Comparison of ENCODE assay signal across 8 cellular contexts in genomic region chr6:56359201-56359899, GRCh38.
A peak's percentile ranks its signal among the peaks of the same experiment; 100 is the strongest.
DNase-seq lines count a peak whose midpoint lies in the region; ATAC-seq and TF ChIP-seq lines count a peak whose summit lies in the region.

No MANE protein-coding gene starts in this region.

- TF ChIP-seq POLR2A in right lobe of liver (IDR thresholded peaks at IDR 0.05), result no peak

- POLR2A ChIA-PET in BJ (lab: Charles Lee), result no interaction called here

- no peak overlapping the region for H3K4me3 ChIP-seq in BJ (ENCODE audit: low read depth, low read length)
- H3K4me3 ChIP-seq in colonic mucosa, result no peak overlapping the region
- no peak overlapping the region for H3K4me3 ChIP-seq in right lobe of liver

- H3K4me1 ChIP-seq in colonic mucosa (no peaks in the 10 kb centered on the region), right lobe of liver (no peaks in the 10 kb centered on the region)

- WGBS in right lobe of liver (ENCODE audit: insufficient coverage, low coverage, low lambda C conversion rate, missing lambda C conversion rate), result 31% methylated on average over 9 of the region's 9 CpGs

- H3K36me3 ChIP-seq in BJ (ENCODE audit: control insufficient read depth, insufficient read depth, low read length) (no peaks in the 10 kb centered on the region), colonic mucosa (no peaks in the 10 kb centered on the region), right lobe of liver (no peaks in the 10 kb centered on the region)

- H3K9ac ChIP-seq in colonic mucosa (ENCODE audit: low read depth in 2 of 2, low read length in 2 of 2), result no peak overlapping the region

- no peaks in the 10 kb centered on the region for H3K9me3 ChIP-seq in colonic mucosa
- no peaks in the 10 kb centered on the region for H3K9me3 ChIP-seq in right lobe of liver

- CTCF ChIA-PET in BJ (lab: Yijun Ruan, JAX), result interaction anchor here (0.8 to 1.7 kb wide), 3 partner anchors 212 to 235 kb away, joined by 3 to 12 read pairs (median 4); no protein-coding TSS in a partner anchor

- DNase-seq in BJ (ENCODE audit: low read depth) (no peak), GM19238 (ENCODE audit: insufficient read length, low spot score) (peak; percentile 20), NCI-H510A treated with DMSO at 0.1 percent for 48 hours (lab: John Stamatoyannopoulos, UW) (peak; percentile 92), colonic mucosa (peak; percentile 69), right lobe of liver (peak in 1 of 3 donors; percentile 66)
- peak; percentile 30 to 52 for DNase-seq in activated CD4-positive, alpha-beta T cell treated with anti-CD3 and anti-CD28 coated beads for 24 hours (ENCODE audit: low read depth in 2 of 2)
- peak; percentile 9 for DNase-seq in stimulated activated CD8-positive, alpha-beta memory T cell treated with anti-CD3 and anti-CD28 coated beads, Interleukin-12 subunit alpha, Interleukin-12 subunit beta, amount 100 ng/mL, for 1 hour (ENCODE audit: low read depth)

- H3K27me3 ChIP-seq in BJ (ENCODE audit: control insufficient read depth, insufficient read depth, low read length) (no peaks in the 10 kb centered on the region), colonic mucosa (no peaks in the 10 kb centered on the region), right lobe of liver (no peaks in the 10 kb centered on the region)

- intact Hi-C loops in colonic mucosa (cut with DNase I), result no loop called here
- intact Hi-C loops in right lobe of liver (cut with DNase I), result loop anchor here in 1 of 2 donors (10.0 kb wide), 1 partner anchor 235 kb away; no protein-coding TSS in a partner anchor

- TF ChIP-seq CTCF in BJ (IDR thresholded peaks at IDR 0.05; ENCODE audit: insufficient read depth, low read depth, low read length) (peak; percentile 59), colonic mucosa (IDR thresholded peaks at IDR 0.05) (peak; percentile 75), right lobe of liver (IDR thresholded peaks at IDR 0.05) (peak; percentile 74 to 95 (median 80))

- H3K27ac ChIP-seq in colonic mucosa (no peak overlapping the region), right lobe of liver (no peak overlapping the region)

- ATAC-seq in HG03442 (IDR thresholded peaks at IDR 0.05; ENCODE audit: unreplicated experiment), result peak; percentile 87
- ATAC-seq in right lobe of liver, result peak; percentile 90 to 97 (median 96)
